11 cellular contexts compared by ENCODE assay signal in the genomic region with DNA sequence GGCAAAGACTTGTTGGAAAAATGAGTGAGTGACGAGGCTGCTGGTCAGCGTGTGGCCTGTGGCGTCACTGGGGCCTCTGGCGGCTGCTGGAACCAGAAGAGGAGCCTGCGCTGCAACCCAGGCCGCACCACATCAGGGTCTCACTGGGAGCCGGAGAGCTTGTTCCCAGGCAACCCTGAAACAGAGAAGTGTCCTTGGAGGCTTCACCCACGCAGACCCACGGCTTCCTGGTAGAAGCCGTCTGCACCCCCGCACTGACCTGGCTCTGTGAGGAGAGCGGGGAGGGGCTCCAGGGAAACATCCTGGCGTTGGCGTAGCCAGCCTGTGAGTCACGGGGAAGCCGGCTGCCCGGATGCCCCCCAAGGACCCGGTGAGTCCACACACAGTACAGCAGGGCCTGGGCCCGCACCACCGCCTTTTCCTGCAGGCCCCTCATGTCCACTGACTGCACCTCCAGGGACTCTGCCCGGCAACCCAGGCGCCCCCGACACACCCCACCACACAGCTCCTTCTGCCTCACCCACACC. TPM values are rescaled to one million over a fixed set of nuclear protein-coding genes. Genes with fewer than 3 reads are reported as not detected.
DNase-seq lines count a peak whose midpoint lies in the region; ATAC-seq and TF ChIP-seq lines count a peak whose summit lies in the region.
"Had no signal": no experiment of that assay in that cellular context is flagged by ENCODE, and none has a peak within 500 bp of the region (broad histone marks: within the 10 kb centered on the region; RNA-seq: fewer than 3 reads in every experiment).

No MANE protein-coding gene starts in this region.

- H3K27ac Mint-ChIP-seq in GM23338 (no peak overlapping the region), glutamatergic neuron (ENCODE audit: unreplicated experiment) (no peak overlapping the region)

- H3K9ac ChIP-seq in smooth muscle cell (ENCODE audit: low read depth), result peak overlapping the region; percentile 90

- TF ChIP-seq CTCF in GM23338 (conservative IDR thresholded peaks at IDR 0.05; ENCODE audit: low read depth in 2 of 2) (no peak), smooth muscle cell (IDR thresholded peaks at IDR 0.05; ENCODE audit: borderline replicate concordance, insufficient read depth, poor library complexity, severe bottlenecking) (no peak), glutamatergic neuron (IDR thresholded peaks at IDR 0.05; ENCODE audit: partially characterized antibody, unreplicated experiment) (no peak)

- H3K4me3 ChIP-seq in GM23338 (no peak overlapping the region), smooth muscle cell (no peak overlapping the region)

- H3K36me3 Mint-ChIP-seq in GM23338 (ENCODE audit: low read depth) (peaks cover 3% of the 10 kb centered on the region; the same call in 2 of the 3 replicates), glutamatergic neuron (ENCODE audit: unreplicated experiment) (no peaks in the 10 kb centered on the region)

- no peaks in the 10 kb centered on the region for H3K9me2 ChIP-seq in GM23338 (ENCODE audit: insufficient read depth)

- H3K79me2 ChIP-seq in GM23338 (replicated peaks; ENCODE audit: insufficient read depth), result no peaks in the 10 kb centered on the region
- H3K79me2 ChIP-seq in smooth muscle cell (ENCODE audit: low read depth), result peaks cover 6% of the 10 kb centered on the region

- 38% methylated on average over 22 of the region's 23 CpGs for WGBS in smooth muscle cell (ENCODE audit: low lambda C conversion rate)

- ATAC-seq in GM23338, result peak; percentile 28
- ATAC-seq in left ventricle myocardium superior, result peak; percentile 80
- ATAC-seq: HCT116 had no signal

- H3K36me3 ChIP-seq in GM23338 (ENCODE audit: insufficient read depth) (no peaks in the 10 kb centered on the region), smooth muscle cell (ENCODE audit: low read depth) (no peaks in the 10 kb centered on the region)

- H3K4me2 ChIP-seq in GM23338, result no peak overlapping the region
- peak overlapping the region; percentile 21 for H3K4me2 ChIP-seq in smooth muscle cell

- no peak for DNase-seq in GM23338 (ENCODE audit: low spot score)
- peak; percentile 89 for DNase-seq in brain pericyte (ENCODE audit: low read depth, low spot score)
- peak; percentile 85 for DNase-seq in left ventricle myocardium superior
- peak; percentile 54 for DNase-seq in smooth muscle cell (lab: John Stamatoyannopoulos, UW; ENCODE audit: unreplicated experiment)
- no peak for DNase-seq in middle frontal gyrus (ENCODE audit: extremely low spot score, low spot score)
- no peak for DNase-seq in amygdala (lab: John Stamatoyannopoulos, UW)
- DNase-seq in medulla oblongata (ENCODE audit: extremely low spot score), result no peak
- DNase-seq in glutamatergic neuron, result no peak
- DNase-seq: activated CD4-positive, alpha-beta T cell treated with anti-CD3 and anti-CD28 coated beads, Interleukin-2, amount 50 U/mL, for 1 hour; COR-L47 had no signal

- peaks cover 24% of the 10 kb centered on the region for H3K4me1 Mint-ChIP-seq in GM23338
- peaks cover 8% of the 10 kb centered on the region for H3K4me1 Mint-ChIP-seq in glutamatergic neuron (ENCODE audit: low read depth, unreplicated experiment)

- H3F3A ChIP-seq in GM23338 (replicated peaks; ENCODE audit: low read depth), result no peaks in the 10 kb centered on the region
- H3F3A ChIP-seq in smooth muscle cell (ENCODE audit: low read depth), result peaks cover 14% of the 10 kb centered on the region

- no peaks in the 10 kb centered on the region for H3K9me3 ChIP-seq in smooth muscle cell (replicated peaks; ENCODE audit: low read depth)

- no peak overlapping the region for H3K27ac ChIP-seq in GM23338 (ENCODE audit: low read depth)
- H3K27ac ChIP-seq in smooth muscle cell (ENCODE audit: low read depth), result peak overlapping the region; percentile 100

- peaks cover 4% of the 10 kb centered on the region; the same call in 1 of the 2 replicates for H3K4me1 ChIP-seq in GM23338 (ENCODE audit: insufficient read depth)
- H3K4me1 ChIP-seq in smooth muscle cell (ENCODE audit: low read depth), result peaks cover 8% of the 10 kb centered on the region

- no peak overlapping the region for H3K4me3 Mint-ChIP-seq in GM23338
- no peak overlapping the region for H3K4me3 Mint-ChIP-seq in glutamatergic neuron (ENCODE audit: unreplicated experiment)

- peaks cover 2% of the 10 kb centered on the region; the same call in 1 of the 3 replicates for H3K9me3 Mint-ChIP-seq in GM23338
- H3K9me3 Mint-ChIP-seq in glutamatergic neuron (ENCODE audit: unreplicated experiment), result peaks cover 10% of the 10 kb centered on the region

- H3K27me3 Mint-ChIP-seq in GM23338 (ENCODE audit: insufficient read depth, low read depth, poor library complexity), result peaks cover 6% of the 10 kb centered on the region
- H3K27me3 Mint-ChIP-seq in glutamatergic neuron (ENCODE audit: unreplicated experiment), result peaks cover 6% of the 10 kb centered on the region

- H4K20me1 ChIP-seq in GM23338 (replicated peaks; ENCODE audit: insufficient read depth) (no peaks in the 10 kb centered on the region), smooth muscle cell (ENCODE audit: low read depth) (no peaks in the 10 kb centered on the region)

- peak overlapping the region; percentile 69 for H2AFZ ChIP-seq in GM23338
- H2AFZ ChIP-seq in smooth muscle cell (ENCODE audit: low read depth), result no peak overlapping the region

- H3K27me3 ChIP-seq in GM23338 (ENCODE audit: insufficient read depth), result no peaks in the 10 kb centered on the region
- H3K27me3 ChIP-seq in smooth muscle cell (ENCODE audit: low read depth), result no peaks in the 10 kb centered on the region

- intact Hi-C loops in left ventricle myocardium superior (cut with micrococcal nuclease), result no loop called here

TF ChIP-seq in GM23338, 12 proteins besides CTCF, POLR2A, EP300 and RAD21:
- no peak for TF ChIP-seq CREB1 (CRISPR knock-in tag; IDR thresholded peaks at IDR 0.05; ENCODE audit: low read depth)

RNA-seq across cellular contexts. Expression of a gene that starts 57.4 kb away (rescaled TPM):
- total RNA-seq in GM23338 (2014; rRNA removed; shearing (Covaris generic)), result 151 and 180 TPM in 2 replicates
- polyA plus RNA-seq in GM23338 (2016; fragmentation: Nextera tagmentation; extraction: Ambion mirVana), result 76.0 and 84.5 TPM in 2 replicates
- total RNA-seq in left ventricle myocardium superior, result 188 TPM
- total RNA-seq in smooth muscle cell, result 1,267 and 1,292 TPM in 2 replicates
- polyA plus RNA-seq in smooth muscle cell, result 2,075 and 2,827 TPM in 2 replicates
- total RNA-seq in glutamatergic neuron (ENCODE audit: unreplicated experiment), result 407 TPM

RNA-seq across cellular contexts. Expression of a gene that starts 59.0 kb away (rescaled TPM):
- total RNA-seq in GM23338 (2014; rRNA removed; shearing (Covaris generic)), result 68.5 and 89.2 TPM in 2 replicates
- polyA plus RNA-seq in GM23338 (2016; fragmentation: Nextera tagmentation; extraction: Ambion mirVana) (28.4 and 31.8 TPM in 2 replicates), smooth muscle cell (2,969 and 4,089 TPM in 2 replicates)
- total RNA-seq in left ventricle myocardium superior (196 TPM), smooth muscle cell (1,570 and 1,698 TPM in 2 replicates), glutamatergic neuron (ENCODE audit: unreplicated experiment) (55.2 TPM)

Comparison
In these comparisons a context has a peak if more than half of its experiments do, and no peak if none do; other contexts are left out.
1. DNase-seq: peak in brain pericyte (single experiment), left ventricle myocardium superior (single experiment) and smooth muscle cell (single experiment); none in GM23338 (single experiment), middle frontal gyrus (single experiment), amygdala (0 of 56), medulla oblongata (single experiment) and glutamatergic neuron (single experiment).